Comparison of ENCODE assay signal across 1 cellular context in genomic region chr16:4461250-4462085, GRCh38.
TF ChIP-seq lines count a peak whose summit lies in the region.

No MANE protein-coding gene starts in this region.

TF ChIP-seq in IMR-90, 13 proteins besides CTCF, POLR2A, EP300 and RAD21:
- TF ChIP-seq NFE2L2 (IDR thresholded peaks at IDR 0.05; ENCODE audit: low read depth, low read length), result no peak
- TF ChIP-seq MAFK (IDR thresholded peaks at IDR 0.05; ENCODE audit: low read depth, low read length), result no peak
- no peak for TF ChIP-seq RFX5 (IDR thresholded peaks at IDR 0.05; ENCODE audit: low read depth, low read length)
- TF ChIP-seq CHD1 (IDR thresholded peaks at IDR 0.05; ENCODE audit: low read depth, low read length), result no peak
- no peak for TF ChIP-seq SMC3 (IDR thresholded peaks at IDR 0.05; ENCODE audit: low read depth, low read length)
- TF ChIP-seq MXI1 (IDR thresholded peaks at IDR 0.05; ENCODE audit: borderline replicate concordance, low read depth, low read length), result no peak
- TF ChIP-seq BHLHE40 (IDR thresholded peaks at IDR 0.05; ENCODE audit: low read depth, low read length), result peak; percentile 40; the same call in 1 of the 2 replicates
- TF ChIP-seq CEBPB (IDR thresholded peaks at IDR 0.05; ENCODE audit: low read depth, low read length), result no peak
TF ChIP-seq in IMR-90: peak in this region for 1.
